8 cellular contexts compared by ENCODE assay signal in the genomic region with DNA sequence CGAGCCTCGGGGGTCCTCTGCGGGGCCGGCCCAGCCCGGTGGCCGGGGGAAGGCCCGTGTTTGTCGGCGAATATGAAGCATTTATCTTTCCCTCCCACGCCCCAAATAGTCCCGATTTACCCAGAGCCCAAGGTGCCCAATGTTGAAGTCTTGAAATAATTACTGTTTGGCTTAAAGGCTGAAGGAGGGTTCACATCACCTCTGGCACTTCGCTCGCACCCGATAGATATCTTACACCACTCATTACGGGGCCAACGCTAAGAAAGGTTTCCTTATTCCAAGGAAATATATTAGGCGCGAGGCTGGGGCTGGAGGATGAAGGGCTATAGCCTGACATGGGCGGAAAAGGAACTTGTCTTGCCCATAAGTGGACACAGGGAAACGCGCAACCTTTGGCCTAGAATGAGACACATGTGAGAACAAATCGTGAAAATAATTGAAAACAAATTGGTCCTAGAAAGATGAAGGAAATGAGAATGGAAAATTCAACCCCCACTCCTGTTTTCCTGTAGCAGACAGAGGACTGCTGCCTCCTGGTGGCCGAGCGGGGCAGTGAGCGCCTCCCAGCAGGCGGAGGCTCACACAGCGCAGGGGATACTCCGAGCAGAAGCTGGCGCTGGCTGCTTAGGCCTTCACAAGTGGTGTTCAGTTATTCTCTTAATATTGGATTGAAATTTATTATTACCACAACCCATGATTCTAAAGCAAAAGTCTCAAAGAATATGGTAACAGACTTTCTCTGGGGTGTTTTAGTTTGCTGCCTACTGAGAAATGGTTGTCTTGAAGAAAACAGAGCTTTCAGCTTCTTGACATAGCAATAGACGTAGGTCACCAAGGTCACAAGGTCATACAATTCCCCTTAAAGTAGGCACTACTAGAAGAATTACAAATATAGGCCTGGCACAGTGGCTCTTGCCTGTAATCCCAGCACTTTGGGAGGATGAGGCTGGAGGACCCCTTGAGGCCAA. TPM values are rescaled to one million over a fixed set of nuclear protein-coding genes. Genes with fewer than 3 reads are reported as not detected.
DNase-seq lines count a peak whose midpoint lies in the region; ATAC-seq and TF ChIP-seq lines count a peak whose summit lies in the region.

No MANE protein-coding gene starts in this region.

- no peaks in the 10 kb centered on the region for H3K36me3 Mint-ChIP-seq in activated CD4-positive, alpha-beta T cell treated with anti-CD3 and anti-CD28 coated beads, Interleukin-2, amount 10 ng/mL, durations not matched to agents 24 days and 14 days (ENCODE audit: low read depth)

- peak overlapping the region; percentile 85 for H3K4me3 ChIP-seq in coronary artery

- no peak overlapping the region for H3K27ac Mint-ChIP-seq in activated CD4-positive, alpha-beta T cell treated with anti-CD3 and anti-CD28 coated beads, Interleukin-2, amount 10 ng/mL, durations not matched to agents 24 days and 14 days

- H3K9me3 Mint-ChIP-seq in activated CD4-positive, alpha-beta T cell treated with anti-CD3 and anti-CD28 coated beads, Interleukin-2, amount 10 ng/mL, durations not matched to agents 24 days and 14 days: no peaks in the 10 kb centered on the region

- H3K9me3 ChIP-seq in ES-I3 (ENCODE audit: control insufficient read depth, insufficient read depth, low read length): no peaks in the 10 kb centered on the region

- peaks cover 24% of the 10 kb centered on the region for H3K27me3 Mint-ChIP-seq in activated CD4-positive, alpha-beta T cell treated with anti-CD3 and anti-CD28 coated beads, Interleukin-2, amount 10 ng/mL, durations not matched to agents 24 days and 14 days

- intact Hi-C loops in activated CD4-positive, alpha-beta T cell treated with anti-CD3 and anti-CD28 coated beads, Interleukin-2, amount 10 ng/mL, durations not matched to agents 24 days and 14 days (cut with micrococcal nuclease): loop anchor here (1.0 to 5.0 kb wide), 5 partner anchors 27 to 285 kb away; partner anchors contain the start of genes DNAJB5 and RPP25L

- peaks cover 9% of the 10 kb centered on the region for H3K4me1 Mint-ChIP-seq in activated CD4-positive, alpha-beta T cell treated with anti-CD3 and anti-CD28 coated beads, Interleukin-2, amount 10 ng/mL, durations not matched to agents 24 days and 14 days

- no peaks in the 10 kb centered on the region for H3K36me3 ChIP-seq in ES-I3 (ENCODE audit: insufficient read depth, low read length)

- ATAC-seq in HG02840 (IDR thresholded peaks at IDR 0.05; ENCODE audit: low FRiP score, unreplicated experiment) (peak; percentile 76), HG03139 (IDR thresholded peaks at IDR 0.05; ENCODE audit: unreplicated experiment) (no peak)

- H3K4me3 Mint-ChIP-seq in activated CD4-positive, alpha-beta T cell treated with anti-CD3 and anti-CD28 coated beads, Interleukin-2, amount 10 ng/mL, durations not matched to agents 24 days and 14 days: peak overlapping the region; percentile 77

- TF ChIP-seq CTCF in coronary artery (IDR thresholded peaks at IDR 0.05): peak; percentile 99

- DNase-seq in NCI-H345 (lab: John Stamatoyannopoulos, UW) (peak; percentile 77), coronary artery (ENCODE audit: low spot score) (peak; percentile 85), kidney tubule cell (ENCODE audit: low spot score) (peak; percentile 77)
- DNase-seq in activated CD4-positive, alpha-beta T cell treated with anti-CD3 and anti-CD28 coated beads, Interleukin-2, amount 10 ng/mL, durations not matched to agents 24 days and 14 days: peak; percentile 94
- DNase-seq in stimulated activated CD4-positive, alpha-beta T cell treated with anti-CD3 and anti-CD28 coated beads, Interleukin-15, amount 100 ng/mL, for 48 hours (ENCODE audit: low read depth in 2 of 2): peak; percentile 62 to 79

- peak overlapping the region; percentile 78 to 91 for H3K27ac ChIP-seq in coronary artery

- no peaks in the 10 kb centered on the region for H3K4me1 ChIP-seq in ES-I3 (ENCODE audit: insufficient read depth, low read length)

- H3K9ac ChIP-seq in ES-I3 (ENCODE audit: low read depth, low read length): peak overlapping the region; percentile 66; the same call in 1 of the 2 replicates

RNA-seq across cellular contexts. Expression of gene CCL21, which starts 7.9 kb away (rescaled TPM):
- not detected in 2 replicates for total RNA-seq in activated CD4-positive, alpha-beta T cell treated with anti-CD3 and anti-CD28 coated beads, Interleukin-2, amount 10 ng/mL, durations not matched to agents 24 days and 14 days

RNA-seq across cellular contexts. Expression of gene CCL19, which starts 11.0 kb away (rescaled TPM):
- not detected in 2 replicates for total RNA-seq in activated CD4-positive, alpha-beta T cell treated with anti-CD3 and anti-CD28 coated beads, Interleukin-2, amount 10 ng/mL, durations not matched to agents 24 days and 14 days

RNA-seq across cellular contexts. Expression of gene CCL27, which starts 39.6 kb away (rescaled TPM):
- total RNA-seq in activated CD4-positive, alpha-beta T cell treated with anti-CD3 and anti-CD28 coated beads, Interleukin-2, amount 10 ng/mL, durations not matched to agents 24 days and 14 days: 0.52 and 0.70 TPM in 2 replicates

RNA-seq across cellular contexts. Expression of gene IL11RA, which starts 50.1 kb away (rescaled TPM):
- total RNA-seq in activated CD4-positive, alpha-beta T cell treated with anti-CD3 and anti-CD28 coated beads, Interleukin-2, amount 10 ng/mL, durations not matched to agents 24 days and 14 days: 29.7 and 34.4 TPM in 2 replicates

RNA-seq across cellular contexts. Expression of gene GALT, which starts 55.6 kb away (rescaled TPM):
- total RNA-seq in activated CD4-positive, alpha-beta T cell treated with anti-CD3 and anti-CD28 coated beads, Interleukin-2, amount 10 ng/mL, durations not matched to agents 24 days and 14 days: 68.9 and 73.4 TPM in 2 replicates
